ENCODE assay signal across 23 cellular contexts in genomic region chr12:60935981-60936761, GRCh38.
DNase-seq lines count a peak whose midpoint lies in the region; ATAC-seq and TF ChIP-seq lines count a peak whose summit lies in the region.
"Had no signal": no experiment of that assay in that cellular context is flagged by ENCODE, and none has a peak within 500 bp of the region (broad histone marks: within the 10 kb centered on the region; RNA-seq: fewer than 3 reads in every experiment).

No MANE protein-coding gene starts in this region.

- H3K9ac ChIP-seq in HCT116 (ENCODE audit: low read length): no peak overlapping the region

- no peaks in the 10 kb centered on the region for H4K20me1 ChIP-seq in HCT116 (ENCODE audit: insufficient read depth)

- intact Hi-C loops in HCT116 (cut with micrococcal nuclease): no loop called here

- H3K4me3 ChIP-seq in HCT116 (replicated peaks in 1 of 2; ENCODE audit: low read depth in 1 of 2, low read length in 2 of 2): no peak overlapping the region
- H3K4me3 ChIP-seq: dorsolateral prefrontal cortex, spleen had no signal

- no TSS peak for BruUV-seq in HCT116 (replicated peaks; lab: Mats Ljungman, UMichigan)

- CTCF ChIA-PET in HCT116 (lab: Charles Lee): no interaction called here

- no peaks in the 10 kb centered on the region for H3K4me1 ChIP-seq in HCT116 (ENCODE audit: control insufficient read depth in 1 of 2, insufficient read depth in 2 of 2, low read length in 2 of 2)
- H3K4me1 ChIP-seq: BE2C, spleen had no signal

- POLR2A ChIA-PET in HCT116 (lab: Charles Lee): no interaction called here

- no peak overlapping the region for H3K4me2 ChIP-seq in HCT116 (ENCODE audit: low read length)

- H3K9me3 ChIP-seq in HCT116 (ENCODE audit: control insufficient read depth in 1 of 2, insufficient read depth in 1 of 2, low read depth in 1 of 2, low read length in 2 of 2): no peaks in the 10 kb centered on the region
- H3K9me3 ChIP-seq: BE2C had no signal

- no peak overlapping the region for H3K27ac ChIP-seq in 22Rv1
- no peak overlapping the region for H3K27ac ChIP-seq in HCT116 (ENCODE audit: low read depth, low read length)
- no peak overlapping the region for H3K27ac ChIP-seq in VCaP
- H3K27ac ChIP-seq: dorsolateral prefrontal cortex, spleen had no signal

- H3K79me2 ChIP-seq in HCT116 (ENCODE audit: insufficient read depth, low read length): no peaks in the 10 kb centered on the region

- no peak overlapping the region for H2AFZ ChIP-seq in HCT116 (ENCODE audit: low read depth, low read length, poor library complexity, severe bottlenecking)

- RAD21 ChIA-PET in HCT116 (lab: Charles Lee; ENCODE audit: low non-redundant PET in 1 of 2, low total read pairs in 2 of 2, uncharacterized antibody in 2 of 2, unreplicated experiment in 2 of 2): no interaction called here

- TF ChIP-seq RAD21 in HCT116 (IDR thresholded peaks at IDR 0.05; ENCODE audit: low read depth): no peak

- no peak for TF ChIP-seq POLR2A in HCT116 (IDR thresholded peaks at IDR 0.05; ENCODE audit: borderline replicate concordance, extremely low read depth, insufficient read depth, insufficient read length)

- H3K27me3 ChIP-seq in HCT116 (ENCODE audit: insufficient read depth, low read length): no peaks in the 10 kb centered on the region
- H3K27me3 ChIP-seq: BE2C, dorsolateral prefrontal cortex, spleen had no signal

- no peaks in the 10 kb centered on the region for H3K9me2 ChIP-seq in HCT116 (ENCODE audit: insufficient read depth)

- DNase-seq in HCT116 (ENCODE audit: low read depth, low spot score) (no peak), iPS DF 4.7 (ENCODE audit: extremely low read depth, low spot score) (peak; percentile 30), DMS114 treated with DMSO at 0.1 percent for 48 hours (lab: John Stamatoyannopoulos, UW; ENCODE audit: unreplicated experiment) (no peak)
- DNase-seq in activated CD4-positive, alpha-beta T cell treated with anti-CD3 and anti-CD28 coated beads, Interleukin-2, amount 50 U/mL, for 48 hours: no peak
- DNase-seq: activated CD4-positive, CD25-positive, alpha-beta regulatory T cell treated with anti-CD3 and anti-CD28 coated beads, Interleukin-2, amount 50 U/mL, for 72 hours; activated CD8-positive, alpha-beta T cell treated with anti-CD3 and anti-CD28 coated beads, Interleukin-2, amount 10 ng/mL, durations not matched to agents 7 days and 5 days; activated effector memory CD4-positive, alpha-beta T cell treated with Interleukin-2 at 50 U/mL for 16 hours; activated naive CD8-positive, alpha-beta T cell treated with anti-CD3 and anti-CD28 coated beads, Interleukin-2, amount 10 ng/mL, durations not matched to agents 7 days and 5 days; activated T-cell treated with anti-CD3 and anti-CD28 coated beads for 4 hours; BE2C; cerebellar nuclear complex; dorsolateral prefrontal cortex; KG1; naive thymus-derived CD4-positive, alpha-beta T cell; NCI-H524 treated with DMSO at 0.1 percent for 48 hours; spleen; stimulated activated CD4-positive, alpha-beta T cell treated with anti-CD3 and anti-CD28 coated beads, Interleukin-2, amount 100 ng/mL, for 48 hours; T-helper 9 cell had no signal

- H3K36me3 ChIP-seq in HCT116 (ENCODE audit: control insufficient read depth in 1 of 2, insufficient read depth in 2 of 2, low read length in 2 of 2): no peaks in the 10 kb centered on the region
- H3K36me3 ChIP-seq: BE2C, spleen had no signal

- ATAC-seq in HCT116 (peak; percentile 70), GM19324 (IDR thresholded peaks at IDR 0.05; ENCODE audit: low FRiP score, unreplicated experiment) (no peak), GM21526 (IDR thresholded peaks at IDR 0.05; ENCODE audit: low FRiP score, unreplicated experiment) (no peak)
- ATAC-seq: activated CD8-positive, alpha-beta T cell treated with anti-CD3 and anti-CD28 coated beads, Interleukin-2, amount 10 ng/mL, durations not matched to agents 7 days and 5 days; naive thymus-derived CD4-positive, alpha-beta T cell; stimulated activated memory B cell treated with anti-CD40 and anti-IgM and Interleukin-4, amounts not matched to agents 10 μg/mL and 1 μg/mL and 100 μg/mL, for 72 hours had no signal

- TF ChIP-seq CTCF in 22Rv1 (IDR thresholded peaks at IDR 0.05): peak; percentile 41
- TF ChIP-seq CTCF in HCT116 (IDR thresholded peaks at IDR 0.05 in 2 of 3, conservative IDR thresholded peaks at IDR 0.05 in 1 of 3; ENCODE audit: borderline replicate concordance in 1 of 3, insufficient read depth in 1 of 3, low read depth in 2 of 3, low read length in 2 of 3): peak in 1 of 3 experiments; percentile 12; a peak in 2 of 6 replicates
- peak; percentile 18 for TF ChIP-seq CTCF in VCaP (conservative IDR thresholded peaks at IDR 0.05)

TF ChIP-seq in HCT116, 20 proteins besides CTCF, POLR2A, EP300 and RAD21:
- TF ChIP-seq POLR2AphosphoS5 (IDR thresholded peaks at IDR 0.05; ENCODE audit: low read depth, low read length) (no peak), ZBTB33 (IDR thresholded peaks at IDR 0.05; ENCODE audit: extremely low read depth, insufficient replicate concordance, low read length) (no peak), JUND (IDR thresholded peaks at IDR 0.05) (no peak), SP1 (IDR thresholded peaks at IDR 0.05; ENCODE audit: low read depth) (no peak), EZH2 (IDR thresholded peaks at IDR 0.05) (no peak), EGR1 (IDR thresholded peaks at IDR 0.05; ENCODE audit: low read depth) (no peak), MAX (IDR thresholded peaks at IDR 0.05) (no peak)
